ENCODE assay signal across 19 cellular contexts in the genomic region with DNA sequence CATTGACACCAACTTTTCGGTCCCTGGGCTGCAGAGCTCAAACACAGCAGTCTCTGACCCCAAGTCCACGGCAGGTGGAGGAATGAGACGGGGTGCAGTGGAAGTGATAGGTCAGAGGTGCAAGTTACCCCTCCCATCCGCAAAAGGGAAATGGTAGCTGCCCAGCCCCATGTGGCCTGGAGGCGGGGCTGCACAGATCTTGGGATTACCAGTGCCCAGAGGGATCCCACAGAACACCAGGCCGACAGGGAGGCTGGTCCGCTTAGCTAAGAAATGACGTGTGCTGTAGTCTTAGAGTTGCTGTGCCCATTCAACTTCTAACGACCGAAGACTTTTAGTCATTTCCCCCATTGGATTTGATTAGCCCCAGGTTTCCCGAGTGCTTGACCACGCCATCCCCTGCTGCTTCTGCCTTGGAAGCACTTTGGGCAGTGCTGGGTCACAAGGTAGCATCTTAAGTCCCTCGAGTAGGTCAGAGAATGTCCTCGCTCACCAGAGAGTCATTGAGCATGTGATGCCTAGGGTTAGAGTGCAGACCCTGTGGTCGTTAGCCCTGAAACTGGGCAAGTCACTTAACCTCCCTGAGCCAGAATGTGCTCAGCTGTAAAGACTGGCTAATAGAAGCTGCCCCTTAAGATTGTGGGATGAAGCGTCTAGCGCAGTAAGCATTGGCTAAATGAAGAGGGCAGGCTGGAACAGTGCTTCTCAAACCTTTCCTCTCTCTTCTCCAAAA. TPM values are rescaled to one million over a fixed set of nuclear protein-coding genes. Genes with fewer than 3 reads are reported as not detected.
"Had no signal": no experiment of that assay in that cellular context is flagged by ENCODE, and none has a peak within 500 bp of the region (broad histone marks: within the 10 kb centered on the region; RNA-seq: fewer than 3 reads in every experiment).

No MANE protein-coding gene starts in this region.

- H3K27me3 Mint-ChIP-seq: activated naive CD8-positive, alpha-beta T cell; effector memory CD8-positive, alpha-beta T cell; stimulated activated naive B cell treated with anti-CD40 and anti-IgM and Interleukin-4, amounts not matched to agents 10 μg/mL and 1 μg/mL and 100 μg/mL, for 72 hours had no signal

- H3K4me3 ChIP-seq: esophagus squamous epithelium, lung, sigmoid colon, spleen, thyroid gland had no signal

- ATAC-seq: effector memory CD8-positive, alpha-beta T cell; stimulated activated naive B cell treated with anti-CD40 and anti-IgM and Interleukin-4, amounts not matched to agents 10 μg/mL and 1 μg/mL and 100 μg/mL, for 72 hours had no signal

- H3K4me3 Mint-ChIP-seq: activated naive CD8-positive, alpha-beta T cell; activated T-helper 1 cell treated with anti-CD3 and anti-CD28 coated beads, Interleukin-12 subunit alpha, Interleukin-12 subunit beta, Interleukin-2, Interleukin-4 antibody, amounts not matched to agents 30 ng/mL and 10 ng/mL and 1 ng/mL, durations not matched to agents 14 hours and 24 hours and 36 hours; effector memory CD8-positive, alpha-beta T cell; mesothelial cell of epicardium; stimulated activated naive B cell treated with anti-CD40 and anti-IgM and Interleukin-4, amounts not matched to agents 10 μg/mL and 1 μg/mL and 100 μg/mL, for 72 hours had no signal

- DNase-seq: activated CD4-positive, alpha-beta T cell treated with anti-CD3 and anti-CD28 coated beads for 1 hour; activated CD4-positive, alpha-beta T cell treated with anti-CD3 and anti-CD28 coated beads, Interleukin-2, amount 50 U/mL, for 4 hours; dermis blood vessel endothelial cell; effector memory CD8-positive, alpha-beta T cell; esophagus squamous epithelium; islet precursor cell; sigmoid colon; spleen; stimulated activated CD4-positive, alpha-beta T cell treated with anti-CD3 and anti-CD28 coated beads, Interleukin-4, amount 100 ng/mL, for 4 hours; stimulated activated naive B cell treated with anti-CD40 and anti-IgM and Interleukin-4, amounts not matched to agents 10 μg/mL and 1 μg/mL and 100 μg/mL, for 72 hours; T-helper 1 cell; thyroid gland had no signal

- H3K27ac Mint-ChIP-seq: activated T-helper 1 cell treated with anti-CD3 and anti-CD28 coated beads, Interleukin-12 subunit alpha, Interleukin-12 subunit beta, Interleukin-2, Interleukin-4 antibody, amounts not matched to agents 30 ng/mL and 10 ng/mL and 1 ng/mL, durations not matched to agents 14 hours and 24 hours and 36 hours; mesothelial cell of epicardium; stimulated activated naive B cell treated with anti-CD40 and anti-IgM and Interleukin-4, amounts not matched to agents 10 μg/mL and 1 μg/mL and 100 μg/mL, for 72 hours had no signal

- H3K9me3 Mint-ChIP-seq: activated T-helper 1 cell treated with anti-CD3 and anti-CD28 coated beads, Interleukin-12 subunit alpha, Interleukin-12 subunit beta, Interleukin-2, Interleukin-4 antibody, amounts not matched to agents 30 ng/mL and 10 ng/mL and 1 ng/mL, durations not matched to agents 14 hours and 24 hours and 36 hours; effector memory CD8-positive, alpha-beta T cell; mesothelial cell of epicardium; stimulated activated naive B cell treated with anti-CD40 and anti-IgM and Interleukin-4, amounts not matched to agents 10 μg/mL and 1 μg/mL and 100 μg/mL, for 72 hours had no signal

- H3K9me3 ChIP-seq: esophagus squamous epithelium, sigmoid colon, spleen, thyroid gland had no signal

- H3K27me3 ChIP-seq: esophagus squamous epithelium, spleen, thyroid gland had no signal

- H3K4me1 ChIP-seq: esophagus squamous epithelium, sigmoid colon, thyroid gland had no signal

- H3K27ac ChIP-seq: esophagus squamous epithelium, sigmoid colon, spleen, thyroid gland had no signal

RNA-seq across cellular contexts. Expression of gene PTGDR2, which starts 4.3 kb away (rescaled TPM):
- total RNA-seq: dermis blood vessel endothelial cell had no signal

RNA-seq across cellular contexts. Expression of gene ZP1, which starts 15.8 kb away (rescaled TPM):
- total RNA-seq: activated CD8-positive, alpha-beta memory T cell treated with anti-CD3 and anti-CD28 coated beads for 36 hours; activated T-helper 1 cell treated with anti-CD3 and anti-CD28 coated beads, Interleukin-12 subunit alpha, Interleukin-12 subunit beta, Interleukin-2, Interleukin-4 antibody, amounts not matched to agents 30 ng/mL and 10 ng/mL and 1 ng/mL, durations not matched to agents 14 hours and 24 hours and 36 hours; dermis blood vessel endothelial cell; esophagus squamous epithelium; lung; osteocyte; sigmoid colon; spleen; thyroid gland; urinary bladder had no signal
